ENCODE assay signal across 16 cellular contexts in the genomic region with DNA sequence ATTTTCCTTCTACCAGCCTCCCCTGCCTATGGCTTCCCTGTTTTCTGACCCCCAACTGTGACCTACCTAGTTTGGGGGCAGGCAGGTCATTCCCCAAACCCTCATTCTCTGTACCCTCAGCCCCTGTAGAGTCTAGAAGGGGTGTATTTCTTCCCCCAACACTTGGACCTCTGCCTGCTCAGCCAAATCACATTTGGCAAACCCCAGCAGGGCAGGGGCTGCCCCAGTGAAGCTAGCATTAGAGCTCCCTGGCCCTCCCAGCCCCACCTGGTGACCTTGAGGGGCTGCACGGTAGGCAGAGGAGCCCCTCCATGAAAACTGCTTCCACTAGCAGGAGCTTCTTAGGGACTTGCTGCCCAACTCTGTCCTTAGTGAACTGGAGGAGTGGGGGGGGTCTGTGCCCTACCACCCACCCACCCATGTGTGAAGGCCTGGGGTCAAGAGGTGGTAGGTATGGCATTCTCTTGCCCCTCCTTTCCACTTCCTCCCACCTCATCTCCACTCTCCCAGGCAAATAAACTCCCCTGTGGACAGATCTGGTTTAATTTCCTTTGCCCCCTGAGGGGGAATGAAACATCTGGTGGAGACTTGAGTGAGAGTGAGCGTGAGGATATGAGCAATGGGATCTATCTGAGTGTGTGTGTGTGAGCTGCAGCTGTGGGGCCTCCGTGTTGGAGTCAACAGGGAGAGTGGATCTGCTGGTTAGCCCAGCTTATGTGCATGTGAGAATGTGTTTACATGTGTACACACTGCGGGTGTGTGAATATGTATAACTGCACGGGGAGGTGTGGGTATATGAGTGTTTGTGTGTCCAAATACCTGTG. TPM values are rescaled to one million over a fixed set of nuclear protein-coding genes. Genes with fewer than 3 reads are reported as not detected.
A peak's percentile ranks its signal among the peaks of the same experiment; 100 is the strongest.
DNase-seq lines count a peak whose midpoint lies in the region; ATAC-seq and TF ChIP-seq lines count a peak whose summit lies in the region.
"Had no signal": no experiment of that assay in that cellular context is flagged by ENCODE, and none has a peak within 500 bp of the region (broad histone marks: within the 10 kb centered on the region; RNA-seq: fewer than 3 reads in every experiment).

No MANE protein-coding gene starts in this region.

- no peaks in the 10 kb centered on the region for H3K9me3 Mint-ChIP-seq in T-cell
- H3K9me3 Mint-ChIP-seq: activated CD8-positive, alpha-beta T cell treated with anti-CD3 and anti-CD28 coated beads for 36 hours; activated naive CD4-positive, alpha-beta T cell treated with anti-CD3 and anti-CD28 coated beads for 36 hours; CD8-positive, alpha-beta T cell had no signal

- ATAC-seq in T-cell (replicated peaks in 1 of 4): no peak
- no peak for ATAC-seq in activated CD4-positive, CD25-positive, alpha-beta regulatory T cell treated with anti-CD3 and anti-CD28 coated beads, Interleukin-2, amount 50 U/mL, for 24 hours
- ATAC-seq: activated CD8-positive, alpha-beta T cell treated with anti-CD3 and anti-CD28 coated beads for 36 hours; CD8-positive, alpha-beta T cell; sciatic nerve had no signal

- no peaks in the 10 kb centered on the region for H3K36me3 ChIP-seq in iPS-15b (ENCODE audit: control insufficient read depth, insufficient read depth, low read length)

- H3K9me3 ChIP-seq in AG04450 (ENCODE audit: control insufficient read depth, insufficient read depth, low read length) (no peaks in the 10 kb centered on the region; the same call in 1 of the 2 replicates), iPS-15b (ENCODE audit: control insufficient read depth, insufficient read depth, low read length) (no peaks in the 10 kb centered on the region)

- peaks cover 22% of the 10 kb centered on the region for H3K4me1 ChIP-seq in iPS-15b (ENCODE audit: control insufficient read depth, insufficient read depth, low read length)

- no peaks in the 10 kb centered on the region for H3K36me3 Mint-ChIP-seq in T-cell
- H3K36me3 Mint-ChIP-seq: CD8-positive, alpha-beta T cell had no signal

- H3K4me1 Mint-ChIP-seq in T-cell: peaks cover 47 to 73% (median 60%) of the 10 kb centered on the region in 3 donors

- H3K27me3 Mint-ChIP-seq in T-cell: peaks cover 83% of the 10 kb centered on the region in 2 donors

- CTCF ChIA-PET in AG04450 (lab: Charles Lee): interaction anchor here (1.1 to 7.0 kb wide), 2 partner anchors 23 to 43 kb away, joined by 6 to 161 read pairs; a partner anchor contains a TSS
- CTCF ChIA-PET in T-cell (lab: Charles Lee): interaction anchor here (0.5 to 1.7 kb wide), 7 partner anchors 9 to 367 kb away, joined by 3 to 6 read pairs (median 3); a partner anchor contains a TSS

- no peak for TF ChIP-seq CTCF in AG04450 (IDR thresholded peaks at IDR 0.05; ENCODE audit: low read depth, low read length)

- peak overlapping the region; percentile 6 to 80 (median 47) for H3K4me3 Mint-ChIP-seq in T-cell

- POLR2A ChIA-PET in AG04450 (lab: Yijun Ruan, JAX) (interaction anchor here (2.8 kb wide), 1 partner anchor 12 kb away, joined by 16 read pairs; a partner anchor contains a TSS), T-cell (lab: Charles Lee) (no interaction called here)

- no peak overlapping the region for H3K27ac Mint-ChIP-seq in T-cell
- H3K27ac Mint-ChIP-seq: activated CD8-positive, alpha-beta T cell treated with anti-CD3 and anti-CD28 coated beads for 36 hours; activated naive CD4-positive, alpha-beta T cell treated with anti-CD3 and anti-CD28 coated beads for 36 hours had no signal

- H3K4me3 ChIP-seq in AG04450 (ENCODE audit: low read depth, low read length): peak overlapping the region; percentile 61; the same call in 1 of the 2 replicates
- peak overlapping the region; percentile 50 for H3K4me3 ChIP-seq in iPS-15b (ENCODE audit: low read depth, low read length)

- no peak overlapping the region for H3K27ac ChIP-seq in AG04450 (ENCODE audit: low read depth, low read length)

- H3K27me3 ChIP-seq in AG04450 (ENCODE audit: control insufficient read depth, insufficient read depth, low read length) (peaks cover 63% of the 10 kb centered on the region), iPS-15b (ENCODE audit: control insufficient read depth, insufficient read depth, low read length) (peaks cover 90% of the 10 kb centered on the region)

- DNase-seq in AG04450 (ENCODE audit: low read depth, low spot score) (no peak), EL (peak; percentile 50), T-cell (no peak), cerebellar nuclear complex (lab: John Stamatoyannopoulos, UW) (no peak), putamen (ENCODE audit: low spot score) (no peak), AG08395 (ENCODE audit: low spot score) (no peak)
- DNase-seq: activated CD8-positive, alpha-beta T cell treated with anti-CD3 and anti-CD28 coated beads for 36 hours; activated naive CD4-positive, alpha-beta T cell treated with anti-CD3 and anti-CD28 coated beads for 36 hours; CD8-positive, alpha-beta T cell; KG1; NCI-H187 treated with DMSO at 0.1 percent for 48 hours; NK-92 treated with Interleukin-12 subunit alpha and Interleukin-12 subunit beta, amount 100 ng/mL, for 24 hours had no signal

- H3K9ac ChIP-seq in iPS-15b (ENCODE audit: low read depth, low read length): no peak overlapping the region

RNA-seq across cellular contexts. Expression of a gene that starts 1.6 kb away (rescaled TPM):
- polyA plus RNA-seq in AG04450 (2011; rRNA removed): 0.79 and 1.0 TPM in 2 replicates
- 0.61 and 1.4 TPM in 2 replicates for polyA minus RNA-seq in AG04450 (2011; rRNA and poly(A)+ RNA removed)
- 1 to 10 TPM in 2 of 5 donors, under 1 TPM in 2, not detected in 1; 0.49 to 4.5 (median 1.0) TPM for total RNA-seq in T-cell
- total RNA-seq: subcutaneous adipose tissue had no signal

RNA-seq across cellular contexts. Expression of a gene that starts 11.3 kb away (rescaled TPM):
- polyA plus RNA-seq in AG04450 (2011; rRNA removed): 266 and 314 TPM in 2 replicates
- 213 and 339 TPM in 2 replicates for polyA minus RNA-seq in AG04450 (2011; rRNA and poly(A)+ RNA removed)
- total RNA-seq in T-cell: 10 to 100 TPM; 31.0 to 80.9 (median 55.6) TPM

RNA-seq across cellular contexts. Expression of a gene that starts 32.7 kb away (rescaled TPM):
- polyA plus RNA-seq in AG04450 (2011; rRNA removed): 0.25 and 0.65 TPM in 2 replicates
- polyA minus RNA-seq in AG04450 (2011; rRNA and poly(A)+ RNA removed): 0.60 and 1.6 TPM in 2 replicates
- total RNA-seq in T-cell: 1 to 10 TPM; 1.3 to 4.9 (median 2.9) TPM
